1 cellular context compared by ENCODE assay signal in the genomic region with DNA sequence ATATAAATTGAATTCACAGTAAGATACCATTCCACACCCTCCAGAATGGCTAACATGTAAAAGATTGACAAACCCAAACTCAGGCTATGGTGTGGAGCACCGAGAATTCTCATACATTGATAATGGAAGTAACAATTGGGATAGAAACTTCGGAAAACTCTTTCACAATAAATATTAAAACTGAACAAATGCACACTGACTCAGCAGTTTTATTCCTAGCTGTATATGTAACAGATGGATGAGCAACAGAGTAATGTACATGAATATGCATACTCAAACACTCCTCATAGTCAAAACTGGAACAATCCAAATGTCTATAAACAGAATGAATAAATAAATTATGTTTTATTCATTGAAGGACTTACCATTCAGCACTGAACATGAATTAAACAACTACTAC.
TF ChIP-seq lines count a peak whose summit lies in the region.

No MANE protein-coding gene starts in this region.

TF ChIP-seq in GM23338, 12 proteins besides CTCF, POLR2A, EP300 and RAD21 (continued from another document):
- TF ChIP-seq, protein P1, sequence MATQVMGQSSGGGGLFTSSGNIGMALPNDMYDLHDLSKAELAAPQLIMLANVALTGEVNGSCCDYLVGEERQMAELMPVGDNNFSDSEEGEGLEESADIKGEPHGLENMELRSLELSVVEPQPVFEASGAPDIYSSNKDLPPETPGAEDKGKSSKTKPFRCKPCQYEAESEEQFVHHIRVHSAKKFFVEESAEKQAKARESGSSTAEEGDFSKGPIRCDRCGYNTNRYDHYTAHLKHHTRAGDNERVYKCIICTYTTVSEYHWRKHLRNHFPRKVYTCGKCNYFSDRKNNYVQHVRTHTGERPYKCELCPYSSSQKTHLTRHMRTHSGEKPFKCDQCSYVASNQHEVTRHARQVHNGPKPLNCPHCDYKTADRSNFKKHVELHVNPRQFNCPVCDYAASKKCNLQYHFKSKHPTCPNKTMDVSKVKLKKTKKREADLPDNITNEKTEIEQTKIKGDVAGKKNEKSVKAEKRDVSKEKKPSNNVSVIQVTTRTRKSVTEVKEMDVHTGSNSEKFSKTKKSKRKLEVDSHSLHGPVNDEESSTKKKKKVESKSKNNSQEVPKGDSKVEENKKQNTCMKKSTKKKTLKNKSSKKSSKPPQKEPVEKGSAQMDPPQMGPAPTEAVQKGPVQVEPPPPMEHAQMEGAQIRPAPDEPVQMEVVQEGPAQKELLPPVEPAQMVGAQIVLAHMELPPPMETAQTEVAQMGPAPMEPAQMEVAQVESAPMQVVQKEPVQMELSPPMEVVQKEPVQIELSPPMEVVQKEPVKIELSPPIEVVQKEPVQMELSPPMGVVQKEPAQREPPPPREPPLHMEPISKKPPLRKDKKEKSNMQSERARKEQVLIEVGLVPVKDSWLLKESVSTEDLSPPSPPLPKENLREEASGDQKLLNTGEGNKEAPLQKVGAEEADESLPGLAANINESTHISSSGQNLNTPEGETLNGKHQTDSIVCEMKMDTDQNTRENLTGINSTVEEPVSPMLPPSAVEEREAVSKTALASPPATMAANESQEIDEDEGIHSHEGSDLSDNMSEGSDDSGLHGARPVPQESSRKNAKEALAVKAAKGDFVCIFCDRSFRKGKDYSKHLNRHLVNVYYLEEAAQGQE (IDR thresholded peaks at IDR 0.05; ENCODE audit: unreplicated experiment), result no peak
- TF ChIP-seq ZNF331 (CRISPR knock-in tag; IDR thresholded peaks at IDR 0.05; ENCODE audit: low read depth) (no peak), EZH2 (IDR thresholded peaks at IDR 0.05; ENCODE audit: low read depth, unreplicated experiment) (no peak), JUNB (IDR thresholded peaks at IDR 0.05; ENCODE audit: unreplicated experiment) (no peak), CREB1 (CRISPR knock-in tag; IDR thresholded peaks at IDR 0.05; ENCODE audit: low read depth) (no peak)
- TF ChIP-seq, protein P2, sequence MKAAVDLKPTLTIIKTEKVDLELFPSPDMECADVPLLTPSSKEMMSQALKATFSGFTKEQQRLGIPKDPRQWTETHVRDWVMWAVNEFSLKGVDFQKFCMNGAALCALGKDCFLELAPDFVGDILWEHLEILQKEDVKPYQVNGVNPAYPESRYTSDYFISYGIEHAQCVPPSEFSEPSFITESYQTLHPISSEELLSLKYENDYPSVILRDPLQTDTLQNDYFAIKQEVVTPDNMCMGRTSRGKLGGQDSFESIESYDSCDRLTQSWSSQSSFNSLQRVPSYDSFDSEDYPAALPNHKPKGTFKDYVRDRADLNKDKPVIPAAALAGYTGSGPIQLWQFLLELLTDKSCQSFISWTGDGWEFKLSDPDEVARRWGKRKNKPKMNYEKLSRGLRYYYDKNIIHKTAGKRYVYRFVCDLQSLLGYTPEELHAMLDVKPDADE (IDR thresholded peaks at IDR 0.05), result no peak
TF ChIP-seq in GM23338: peak in this region for 0.
